In genomic region chr16:48393843-48394703, GRCh38 we compare ENCODE assay signal across 10 cellular contexts. TPM values are rescaled to one million over a fixed set of nuclear protein-coding genes. Genes with fewer than 3 reads are reported as not detected.
DNase-seq lines count a peak whose midpoint lies in the region; ATAC-seq and TF ChIP-seq lines count a peak whose summit lies in the region.
"Had no signal": no experiment of that assay in that cellular context is flagged by ENCODE, and none has a peak within 500 bp of the region (broad histone marks: within the 10 kb centered on the region; RNA-seq: fewer than 3 reads in every experiment).

No MANE protein-coding gene starts in this region.

- H3K14ac ChIP-seq in neuronal stem cell (ENCODE audit: low read length) = no peak overlapping the region

- H3K4ac ChIP-seq in neuronal stem cell (ENCODE audit: low read length) = no peak overlapping the region

- DNase-seq in AG08395 (ENCODE audit: low spot score) (peak; percentile 81), fibroblast of gingiva (ENCODE audit: low read depth) (peak; percentile 83), neuronal stem cell (ENCODE audit: low spot score) (no peak), A172 (ENCODE audit: low spot score) (no peak)
- DNase-seq: DMS 273 treated with DMSO at 0.1 percent for 48 hours had no signal

- no peaks in the 10 kb centered on the region for H3K79me1 ChIP-seq in neuronal stem cell (ENCODE audit: low read depth, low read length)

- no peak overlapping the region for H3K9ac ChIP-seq in neuronal stem cell (ENCODE audit: low read depth, low read length, poor library complexity)

- no peak overlapping the region for H3K18ac ChIP-seq in neuronal stem cell (ENCODE audit: low read length)

- no peak overlapping the region for H3K27ac ChIP-seq in neuronal stem cell (replicated peaks; ENCODE audit: low read length)

- H3K27me3 ChIP-seq in neuronal stem cell (ENCODE audit: control insufficient read depth in 3 of 3, insufficient read depth in 3 of 3, low read depth in 1 of 3, low read length in 3 of 3) = no peaks in the 10 kb centered on the region
- H3K27me3 ChIP-seq: Peyer's patch had no signal

- no peak overlapping the region for H2BK12ac ChIP-seq in neuronal stem cell (ENCODE audit: low read length)

- no peaks in the 10 kb centered on the region for H3K9me3 ChIP-seq in neuronal stem cell (replicated peaks in 1 of 2; ENCODE audit: control insufficient read depth in 2 of 2, insufficient read depth in 1 of 2, low read depth in 1 of 2, low read length in 2 of 2)
- H3K9me3 ChIP-seq: Peyer's patch had no signal

- ATAC-seq in GM19452 (IDR thresholded peaks at IDR 0.05; ENCODE audit: unreplicated experiment) (no peak), GM18517 (IDR thresholded peaks at IDR 0.05; ENCODE audit: unreplicated experiment) (no peak), GM19351 (IDR thresholded peaks at IDR 0.05; ENCODE audit: unreplicated experiment) (no peak)

- H2BK120ac ChIP-seq in neuronal stem cell (ENCODE audit: low read depth, low read length) = no peak overlapping the region

- no peak overlapping the region for H3K4me2 ChIP-seq in neuronal stem cell (ENCODE audit: insufficient read depth, low read length, poor library complexity, severe bottlenecking)

- no peak overlapping the region for H2BK5ac ChIP-seq in neuronal stem cell (ENCODE audit: low read length)

- H4K8ac ChIP-seq in neuronal stem cell (ENCODE audit: low read depth, low read length) = no peak overlapping the region

- no peak overlapping the region for H2AK5ac ChIP-seq in neuronal stem cell (ENCODE audit: low read depth, low read length)

- H3K23ac ChIP-seq in neuronal stem cell (ENCODE audit: low read depth, low read length, poor library complexity) = no peak overlapping the region

- peak overlapping the region; percentile 62 for H2AFZ ChIP-seq in neuronal stem cell (ENCODE audit: low read length)

- H4K91ac ChIP-seq in neuronal stem cell (ENCODE audit: low read depth, low read length, poor library complexity) = no peak overlapping the region

- H3K4me3 ChIP-seq in neuronal stem cell (ENCODE audit: low read length in 2 of 2) = no peak overlapping the region
- H3K4me3 ChIP-seq: Peyer's patch had no signal

- no CpG with 5 or more reads among the region's 17 CpGs for WGBS in neuronal stem cell (ENCODE audit: extremely low coverage in 2 of 2, insufficient read length in 2 of 2, insufficient replicate concordance in 1 of 2), 2 donors

- H3K4me1 ChIP-seq in neuronal stem cell (ENCODE audit: control insufficient read depth in 2 of 2, insufficient read depth in 1 of 2, low read depth in 1 of 2, low read length in 2 of 2) = no peaks in the 10 kb centered on the region
- H3K4me1 ChIP-seq: Peyer's patch had no signal

- H2BK15ac ChIP-seq in neuronal stem cell (ENCODE audit: low read length) = no peak overlapping the region

- H3K36me3 ChIP-seq in neuronal stem cell (replicated peaks in 1 of 2; ENCODE audit: control insufficient read depth in 2 of 2, insufficient read depth in 2 of 2, low read length in 2 of 2) = no peaks in the 10 kb centered on the region
- H3K36me3 ChIP-seq: Peyer's patch had no signal

TF ChIP-seq in PFSK-1, 5 proteins besides CTCF, POLR2A, EP300 and RAD21:
- TF ChIP-seq FOXP2 (optimal IDR thresholded peaks at IDR 0.05; ENCODE audit: borderline replicate concordance, extremely low read depth, extremely low read length, insufficient read depth) (no peak), POLR2AphosphoS5 (IDR thresholded peaks at IDR 0.05; ENCODE audit: low read depth, low read length) (peak; percentile 32; the same call in 1 of the 2 replicates)

RNA-seq across cellular contexts. Expression of gene SIAH1, which starts 8.9 kb away (rescaled TPM):
- polyA plus RNA-seq in PFSK-1 (2012; ENCODE audit: insufficient read length, low read depth) = 13.5 TPM
- 24.0 TPM for polyA plus RNA-seq in neuronal stem cell (2013, experiment 1 of 2)
- 25.7 TPM for polyA plus RNA-seq in neuronal stem cell (2013, experiment 2 of 2)
- 32.7 and 36.1 TPM in 2 replicates for total RNA-seq in A172 (2014; rRNA removed; shearing (Covaris generic))

Comparison
In these comparisons a context has a peak if more than half of its experiments do, and no peak if none do; other contexts are left out.
1. DNase-seq: peak in AG08395 (single experiment) and fibroblast of gingiva (single experiment); none in neuronal stem cell (single experiment) and A172 (single experiment).